ENCODE assay signal across 30 cellular contexts in genomic region chr18:26097563-26097962, GRCh38. TPM values are rescaled to one million over a fixed set of nuclear protein-coding genes. Genes with fewer than 3 reads are reported as not detected.
"Had no signal": no experiment of that assay in that cellular context is flagged by ENCODE, and none has a peak within 500 bp of the region (broad histone marks: within the 10 kb centered on the region; RNA-seq: fewer than 3 reads in every experiment).

No MANE protein-coding gene starts in this region.

- H3K27ac ChIP-seq: cardiac muscle cell, WERI-Rb-1 had no signal

- H3K27ac Mint-ChIP-seq: activated CD4-positive, alpha-beta memory T cell treated with anti-CD3 and anti-CD28 coated beads, Interleukin-2, amount 10 ng/mL, durations not matched to agents 7 days and 5 days; activated CD8-positive, alpha-beta memory T cell treated with anti-CD3 and anti-CD28 coated beads, Interleukin-2, amount 10 ng/mL, durations not matched to agents 7 days and 5 days; activated naive CD4-positive, alpha-beta T cell treated with anti-CD3 and anti-CD28 coated beads, Interleukin-2, amount 10 ng/mL, durations not matched to agents 7 days and 5 days; activated naive CD8-positive, alpha-beta T cell; activated naive CD8-positive, alpha-beta T cell treated with anti-CD3 and anti-CD28 coated beads, Interleukin-2, amount 50 U/mL, for 24 hours; brain had no signal

- H3K4me1 Mint-ChIP-seq: activated CD4-positive, alpha-beta memory T cell treated with anti-CD3 and anti-CD28 coated beads, Interleukin-2, amount 10 ng/mL, durations not matched to agents 7 days and 5 days; activated naive CD4-positive, alpha-beta T cell treated with anti-CD3 and anti-CD28 coated beads, Interleukin-2, amount 10 ng/mL, durations not matched to agents 7 days and 5 days; activated naive CD8-positive, alpha-beta T cell treated with anti-CD3 and anti-CD28 coated beads, Interleukin-2, amount 50 U/mL, for 24 hours; brain had no signal

- H3K36me3 ChIP-seq: cardiac muscle cell, WERI-Rb-1 had no signal

- H3K9me3 Mint-ChIP-seq: activated naive CD4-positive, alpha-beta T cell treated with anti-CD3 and anti-CD28 coated beads, Interleukin-2, amount 10 ng/mL, durations not matched to agents 7 days and 5 days; activated naive CD8-positive, alpha-beta T cell treated with anti-CD3 and anti-CD28 coated beads, Interleukin-2, amount 50 U/mL, for 24 hours had no signal

- H3K27me3 ChIP-seq: cardiac muscle cell had no signal

- DNase-seq: activated CD4-positive, alpha-beta memory T cell treated with anti-CD3 and anti-CD28 coated beads, Interleukin-2, amount 10 ng/mL, durations not matched to agents 7 days and 5 days; activated CD4-positive, alpha-beta T cell treated with anti-CD3 and anti-CD28 coated beads for 1 hour; activated CD4-positive, alpha-beta T cell treated with anti-CD3 and anti-CD28 coated beads for 48 hours; activated CD4-positive, CD25-positive, alpha-beta regulatory T cell; activated CD8-positive, alpha-beta memory T cell treated with anti-CD3 and anti-CD28 coated beads for 24 hours; activated CD8-positive, alpha-beta memory T cell treated with anti-CD3 and anti-CD28 coated beads, Interleukin-2, amount 10 ng/mL, durations not matched to agents 7 days and 5 days; activated CD8-positive, alpha-beta memory T cell treated with anti-CD3 and anti-CD28 coated beads, Interleukin-2, amount 50 U/mL, for 48 hours; activated effector memory CD4-positive, alpha-beta T cell treated with Interleukin-2 at 50 U/mL for 16 hours; activated naive CD4-positive, alpha-beta T cell treated with anti-CD3 and anti-CD28 coated beads, Interleukin-2, amount 10 ng/mL, durations not matched to agents 7 days and 5 days; activated naive CD8-positive, alpha-beta T cell treated with anti-CD3 and anti-CD28 coated beads, Interleukin-2, amount 50 U/mL, for 24 hours; activated T-cell treated with anti-CD3 and anti-CD28 coated beads, Interleukin-2, amount 50 U/mL, for 48 hours; anterior cingulate cortex; KG1; NCI-H1105; NCI-H1436; NCI-H1694; NCI-H2029; NCI-H345; NCI-H524 treated with DMSO at 0.1 percent for 48 hours; SW 1271; T-helper 1 cell; T-helper 2 cell; T-helper 9 cell; WERI-Rb-1 had no signal

- H3K4me3 Mint-ChIP-seq: activated CD4-positive, alpha-beta memory T cell treated with anti-CD3 and anti-CD28 coated beads, Interleukin-2, amount 10 ng/mL, durations not matched to agents 7 days and 5 days; activated CD8-positive, alpha-beta memory T cell treated with anti-CD3 and anti-CD28 coated beads, Interleukin-2, amount 10 ng/mL, durations not matched to agents 7 days and 5 days; activated naive CD4-positive, alpha-beta T cell treated with anti-CD3 and anti-CD28 coated beads, Interleukin-2, amount 10 ng/mL, durations not matched to agents 7 days and 5 days; activated naive CD8-positive, alpha-beta T cell; activated naive CD8-positive, alpha-beta T cell treated with anti-CD3 and anti-CD28 coated beads, Interleukin-2, amount 50 U/mL, for 24 hours; brain had no signal

- H3K27me3 Mint-ChIP-seq: activated naive CD4-positive, alpha-beta T cell treated with anti-CD3 and anti-CD28 coated beads, Interleukin-2, amount 10 ng/mL, durations not matched to agents 7 days and 5 days; activated naive CD8-positive, alpha-beta T cell; brain had no signal

- H3K4me3 ChIP-seq: cardiac muscle cell had no signal

- H3K36me3 Mint-ChIP-seq: activated naive CD4-positive, alpha-beta T cell treated with anti-CD3 and anti-CD28 coated beads, Interleukin-2, amount 10 ng/mL, durations not matched to agents 7 days and 5 days; activated naive CD8-positive, alpha-beta T cell; brain had no signal

RNA-seq across cellular contexts. Expression of gene PSMA8, which starts 36.1 kb away (rescaled TPM):
- total RNA-seq: cardiac muscle cell, LHCN-M2, NCI-H460, RPMI7951 had no signal
